7 cellular contexts compared by ENCODE assay signal in the genomic region with DNA sequence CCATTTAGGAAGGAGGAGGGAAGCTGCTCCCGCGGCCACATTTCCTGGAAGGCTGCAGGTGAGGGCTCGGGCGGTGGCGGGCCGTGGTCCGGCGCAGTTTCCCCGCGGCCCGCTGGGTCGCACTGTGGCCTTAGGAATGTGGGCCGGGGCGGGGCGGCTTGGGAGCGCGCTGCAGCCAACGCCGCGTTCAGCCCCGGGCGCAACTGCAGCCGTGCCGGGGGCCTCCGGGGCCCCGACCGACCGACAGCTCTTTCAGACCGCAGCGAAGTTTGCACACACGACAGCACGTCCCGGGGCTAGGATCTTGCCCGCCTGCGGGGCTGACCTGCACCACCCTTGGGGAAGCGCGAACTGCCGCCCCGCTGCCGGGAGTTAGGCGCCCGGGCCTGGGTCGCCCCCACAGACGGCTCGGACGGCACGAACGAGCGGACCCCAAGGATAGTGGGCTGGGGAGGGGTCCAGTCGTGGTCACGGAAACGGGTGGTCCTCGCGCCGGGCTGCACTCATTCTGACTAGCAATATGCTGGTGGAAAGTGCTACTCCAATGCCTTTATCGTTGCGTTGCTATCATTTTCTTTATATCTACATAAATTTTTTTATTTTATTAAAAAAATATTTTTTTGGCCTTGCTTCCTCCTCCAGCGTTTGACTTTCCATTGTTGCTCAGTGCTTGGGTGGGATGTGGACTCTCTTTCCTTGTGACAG.
DNase-seq lines count a peak whose midpoint lies in the region; ATAC-seq, FAIRE-seq and TF ChIP-seq lines count a peak whose summit lies in the region.

No MANE protein-coding gene starts in this region.

- H2AFZ ChIP-seq in keratinocyte (ENCODE audit: control insufficient read depth, low read length), result peak overlapping the region; percentile 91

- H3K79me2 ChIP-seq in keratinocyte (ENCODE audit: control insufficient read depth, insufficient read depth, low read length), result no peaks in the 10 kb centered on the region

- H3K4me1 Mint-ChIP-seq in central memory CD8-positive, alpha-beta T cell, result peaks cover 7% of the 10 kb centered on the region

- H3K27me3 Mint-ChIP-seq in central memory CD8-positive, alpha-beta T cell, result peaks cover 10% of the 10 kb centered on the region

- TF ChIP-seq POLR2A in GM18505 (IDR thresholded peaks at IDR 0.05; ENCODE audit: borderline replicate concordance, extremely low read depth, insufficient read depth, insufficient read length), result no peak

- TF ChIP-seq CTCF in GM12875 (IDR thresholded peaks at IDR 0.05; ENCODE audit: borderline replicate concordance, insufficient read depth, low read depth, low read length) (peak; percentile 73), keratinocyte (optimal IDR thresholded peaks at IDR 0.05 in 1 of 3, IDR thresholded peaks at IDR 0.05 in 1 of 3, conservative IDR thresholded peaks at IDR 0.05 in 1 of 3; ENCODE audit: extremely low read depth in 1 of 3, insufficient read depth in 2 of 3, low read length in 3 of 3) (peak; percentile 69 to 89 (median 78))

- no peaks in the 10 kb centered on the region for H3K9me3 Mint-ChIP-seq in central memory CD8-positive, alpha-beta T cell

- no peaks in the 10 kb centered on the region for H4K20me1 ChIP-seq in keratinocyte (ENCODE audit: control insufficient read depth, extremely low read depth, insufficient read depth, low read length)

- H3K27me3 ChIP-seq in keratinocyte (ENCODE audit: control insufficient read depth, extremely low read depth, insufficient read depth, low read length), result no peaks in the 10 kb centered on the region

- FAIRE-seq in keratinocyte (lab: Jason Lieb, UNC), result no peak

- H3K9me3 ChIP-seq in keratinocyte (ENCODE audit: control insufficient read depth, low read depth, low read length), result no peaks in the 10 kb centered on the region

- H3K27ac Mint-ChIP-seq in central memory CD8-positive, alpha-beta T cell (ENCODE audit: low read depth), result no peak overlapping the region

- DNase-seq in NCI-H2107 treated with DMSO at 0.1 percent for 48 hours (lab: John Stamatoyannopoulos, UW; ENCODE audit: unreplicated experiment) (peak; percentile 11), keratinocyte (ENCODE audit: low read depth, low spot score) (no peak), smooth muscle cell of the brain vasculature (ENCODE audit: low read depth, low spot score) (peak; percentile 10)
- DNase-seq in central memory CD8-positive, alpha-beta T cell (ENCODE audit: low spot score in 2 of 2), result peak in 1 of 2 donors; percentile 23

- H3K36me3 ChIP-seq in keratinocyte (ENCODE audit: control insufficient read depth in 2 of 2, extremely low read depth in 1 of 2, insufficient read depth in 2 of 2, low read length in 2 of 2), result no peaks in the 10 kb centered on the region

- H3K27ac ChIP-seq in keratinocyte (ENCODE audit: control insufficient read depth, insufficient read depth, low read length), result peak overlapping the region; percentile 61

- H3K4me1 ChIP-seq in keratinocyte (ENCODE audit: control insufficient read depth, extremely low read depth, insufficient read depth, low read length), result peaks cover 11% of the 10 kb centered on the region

- peak overlapping the region; percentile 94 for H3K4me2 ChIP-seq in keratinocyte (ENCODE audit: control insufficient read depth, extremely low read depth, insufficient read depth, low read depth, low read length)

- H3K9me1 ChIP-seq in keratinocyte (ENCODE audit: control insufficient read depth, extremely low read depth, insufficient read depth, low read length), result no peaks in the 10 kb centered on the region

- no peaks in the 10 kb centered on the region for H3K36me3 Mint-ChIP-seq in central memory CD8-positive, alpha-beta T cell (ENCODE audit: insufficient read depth)

- no peak overlapping the region for H3K4me3 ChIP-seq in GM12875 (ENCODE audit: low read depth, low read length)
- peak overlapping the region; percentile 42 to 69 (median 63) for H3K4me3 ChIP-seq in keratinocyte (ENCODE audit: control insufficient read depth in 2 of 3, extremely low read depth in 1 of 3, insufficient read depth in 2 of 3, low read depth in 1 of 3, low read length in 3 of 3)

- dilution Hi-C loops in keratinocyte (cut with MboI; ENCODE audit: extremely low pct_ligation_motif_present, low sequenced_read_pairs), result no loop called here

- ATAC-seq in activated CD4-positive, CD25-positive, alpha-beta regulatory T cell treated with anti-CD3 and anti-CD28 coated beads, Interleukin-2, amount 50 U/mL, for 24 hours, result peak; percentile 88 to 94
- peak; percentile 68 for ATAC-seq in central memory CD8-positive, alpha-beta T cell (replicated peaks; ENCODE audit: extremely low read depth, poor library complexity, severe bottlenecking)
- ATAC-seq in GM18505 (IDR thresholded peaks at IDR 0.05; ENCODE audit: unreplicated experiment), result no peak

- peak overlapping the region; percentile 68 for H3K4me3 Mint-ChIP-seq in central memory CD8-positive, alpha-beta T cell

- peak overlapping the region; percentile 86 for H3K9ac ChIP-seq in keratinocyte (ENCODE audit: control insufficient read depth, extremely low read depth, insufficient read depth, low read length)
